In genomic region chr6:1424306-1424927, GRCh38 we compare ENCODE assay signal across 8 cellular contexts. TPM values are rescaled to one million over a fixed set of nuclear protein-coding genes. Genes with fewer than 3 reads are reported as not detected.
DNase-seq lines count a peak whose midpoint lies in the region; ATAC-seq and TF ChIP-seq lines count a peak whose summit lies in the region.

No MANE protein-coding gene starts in this region.

- TF ChIP-seq CTCF in HCT116 (IDR thresholded peaks at IDR 0.05 in 2 of 3, conservative IDR thresholded peaks at IDR 0.05 in 1 of 3; ENCODE audit: borderline replicate concordance in 1 of 3, insufficient read depth in 1 of 3, low read depth in 2 of 3, low read length in 2 of 3) (peak; percentile 61 to 81 (median 80)), RWPE2 (IDR thresholded peaks at IDR 0.05; ENCODE audit: poor library complexity, severe bottlenecking) (peak; percentile 80), endodermal cell (conservative IDR thresholded peaks at IDR 0.05) (peak; percentile 82)

- peak; percentile 64 for TF ChIP-seq RAD21 in HCT116 (IDR thresholded peaks at IDR 0.05; ENCODE audit: low read depth)

- no peaks in the 10 kb centered on the region for H3K9me2 ChIP-seq in HCT116 (ENCODE audit: insufficient read depth)

- H3K9me3 Mint-ChIP-seq in endodermal cell = peaks cover 6% of the 10 kb centered on the region

- peaks cover 4% of the 10 kb centered on the region for H3K4me1 Mint-ChIP-seq in endodermal cell

- no peak overlapping the region for H3K4me3 ChIP-seq in HCT116 (replicated peaks in 1 of 2; ENCODE audit: low read depth in 1 of 2, low read length in 2 of 2)
- H3K4me3 ChIP-seq in RWPE2 (ENCODE audit: severe bottlenecking) = no peak overlapping the region
- no peak overlapping the region for H3K4me3 ChIP-seq in endodermal cell (ENCODE audit: low read length)

- TF ChIP-seq POLR2A in HCT116 (IDR thresholded peaks at IDR 0.05; ENCODE audit: borderline replicate concordance, extremely low read depth, insufficient read depth, insufficient read length) = no peak

- no peak overlapping the region for H3K4me3 Mint-ChIP-seq in endodermal cell

- H4K20me1 ChIP-seq in HCT116 (ENCODE audit: insufficient read depth) = no peaks in the 10 kb centered on the region

- no peaks in the 10 kb centered on the region for H3K36me3 Mint-ChIP-seq in endodermal cell (ENCODE audit: low read depth)

- no peak overlapping the region for H3K27ac Mint-ChIP-seq in endodermal cell

- CTCF ChIA-PET in HCT116 (lab: Charles Lee) = interaction anchor here (0.7 to 5.4 kb wide), 11 partner anchors 12 to 845 kb away, joined by 3 to 29 read pairs (median 5); no protein-coding TSS in a partner anchor

- WGBS in endodermal cell (ENCODE audit: insufficient coverage in 1 of 2, insufficient read length in 1 of 2), 2 experiments = 13 to 42% methylated on average over 9 to 16 of the region's 16 CpGs

- H3K9me3 ChIP-seq in HCT116 (ENCODE audit: control insufficient read depth in 1 of 2, insufficient read depth in 1 of 2, low read depth in 1 of 2, low read length in 2 of 2) (no peaks in the 10 kb centered on the region), RWPE2 (ENCODE audit: severe bottlenecking) (no peaks in the 10 kb centered on the region), endodermal cell (ENCODE audit: control insufficient read depth, low read length) (peaks cover 11% of the 10 kb centered on the region)

- no peak overlapping the region for H3K9ac ChIP-seq in HCT116 (ENCODE audit: low read length)
- no peak overlapping the region for H3K9ac ChIP-seq in endodermal cell (ENCODE audit: extremely low read depth, low read length, poor library complexity, severe bottlenecking)

- POLR2A ChIA-PET in HCT116 (lab: Charles Lee) = no interaction called here

- no peaks in the 10 kb centered on the region for H3K36me3 ChIP-seq in HCT116 (ENCODE audit: control insufficient read depth in 1 of 2, insufficient read depth in 2 of 2, low read length in 2 of 2)
- no peaks in the 10 kb centered on the region for H3K36me3 ChIP-seq in RWPE2 (ENCODE audit: low read depth)
- H3K36me3 ChIP-seq in endodermal cell (ENCODE audit: control insufficient read depth, insufficient read depth, low read length) = no peaks in the 10 kb centered on the region

- ATAC-seq in HCT116 = peak; percentile 99
- ATAC-seq in RWPE2 (ENCODE audit: low read depth) = peak; percentile 86
- no peak for ATAC-seq in activated CD4-positive, CD25-positive, alpha-beta regulatory T cell treated with anti-CD3 and anti-CD28 coated beads, Interleukin-2, amount 50 U/mL, for 24 hours
- ATAC-seq in HG03571 (IDR thresholded peaks at IDR 0.05; ENCODE audit: unreplicated experiment) = no peak
- no peak for ATAC-seq in GM21619 (IDR thresholded peaks at IDR 0.05; ENCODE audit: unreplicated experiment)

- peaks cover 0 to 8% of the 10 kb centered on the region in 2 experiments; a peak in 2 of 4 replicates for H3K4me1 ChIP-seq in HCT116 (ENCODE audit: control insufficient read depth in 1 of 2, insufficient read depth in 2 of 2, low read length in 2 of 2)
- H3K4me1 ChIP-seq in RWPE2 (ENCODE audit: insufficient read depth, poor library complexity, severe bottlenecking) = no peaks in the 10 kb centered on the region
- no peaks in the 10 kb centered on the region for H3K4me1 ChIP-seq in endodermal cell (ENCODE audit: control insufficient read depth, insufficient read depth, low read length)

- BruUV-seq in HCT116 (replicated peaks; lab: Mats Ljungman, UMichigan) = no TSS peak

- H3K27me3 Mint-ChIP-seq in endodermal cell (ENCODE audit: insufficient read depth) = peaks cover 4% of the 10 kb centered on the region

- H3K27me3 ChIP-seq in HCT116 (ENCODE audit: insufficient read depth, low read length) (no peaks in the 10 kb centered on the region), RWPE2 (ENCODE audit: insufficient read depth, poor library complexity, severe bottlenecking) (no peaks in the 10 kb centered on the region), endodermal cell (ENCODE audit: control insufficient read depth, insufficient read depth, low read length, poor library complexity, severe bottlenecking) (no peaks in the 10 kb centered on the region)

- H3K27ac ChIP-seq in HCT116 (ENCODE audit: low read depth, low read length) (no peak overlapping the region), RWPE2 (ENCODE audit: poor library complexity, severe bottlenecking) (no peak overlapping the region), endodermal cell (ENCODE audit: low read depth, low read length) (no peak overlapping the region)

- RAD21 ChIA-PET in HCT116 (lab: Charles Lee; ENCODE audit: low non-redundant PET in 1 of 2, low total read pairs in 2 of 2, uncharacterized antibody in 2 of 2, unreplicated experiment in 2 of 2) = interaction anchor here in 1 of 2 experiments (1.0 kb wide), 1 partner anchor 12 kb away, joined by 3 read pairs; no protein-coding TSS in a partner anchor

- intact Hi-C loops in HCT116 (cut with micrococcal nuclease) = loop anchor here (10.0 kb wide), 1 partner anchor 510 kb away; no protein-coding TSS in a partner anchor

- DNase-seq in DMS53 treated with DMSO at 0.1 percent for 48 hours (lab: John Stamatoyannopoulos, UW; ENCODE audit: unreplicated experiment) = peak; percentile 1
- peak; percentile 60 for DNase-seq in HCT116 (ENCODE audit: low read depth, low spot score)
- no peak for DNase-seq in RWPE2 (ENCODE audit: low spot score)
- DNase-seq in endodermal cell = peak; percentile 88
- peak; percentile 58 for DNase-seq in mucosa of gallbladder (ENCODE audit: low spot score)

- no peaks in the 10 kb centered on the region for H3K79me2 ChIP-seq in HCT116 (ENCODE audit: insufficient read depth, low read length)

- peak overlapping the region; percentile 45 for H3K4me2 ChIP-seq in HCT116 (ENCODE audit: low read length)

- peak overlapping the region; percentile 39 for H2AFZ ChIP-seq in HCT116 (ENCODE audit: low read depth, low read length, poor library complexity, severe bottlenecking)

TF ChIP-seq in HCT116, 20 proteins besides CTCF, POLR2A, EP300 and RAD21:
- TF ChIP-seq ATF3 (IDR thresholded peaks at IDR 0.05) (no peak), TCF7L2 (IDR thresholded peaks at IDR 0.05; ENCODE audit: borderline replicate concordance, extremely low read depth, insufficient read depth, insufficient read length) (no peak), ZNF274 (IDR thresholded peaks at IDR 0.05; ENCODE audit: low read depth, low read length) (no peak), CBX3 (IDR thresholded peaks at IDR 0.05; ENCODE audit: low read depth) (peak; percentile 41), REST (IDR thresholded peaks at IDR 0.05; ENCODE audit: low read depth) (peak; percentile 9; the same call in 1 of the 2 replicates), SRF (IDR thresholded peaks at IDR 0.05; ENCODE audit: low read depth) (no peak), YY1 (IDR thresholded peaks at IDR 0.05; ENCODE audit: extremely low read depth, insufficient replicate concordance, low read depth, low read length) (no peak), EZH2 (IDR thresholded peaks at IDR 0.05) (no peak), EZH2phosphoT487 (IDR thresholded peaks at IDR 0.05; ENCODE audit: borderline replicate concordance) (no peak), SP1 (IDR thresholded peaks at IDR 0.05; ENCODE audit: low read depth) (0 out of 2 replicates have a peak, but pooled peaks have one; percentile 6)

RNA-seq across cellular contexts. Expression of gene FOXF2, which starts 35.0 kb away (rescaled TPM):
- total RNA-seq in HCT116 (2021; ENCODE audit: unreplicated experiment) (not detected), endodermal cell (under 1 TPM in 1 of 2 donors, not detected in 1; 0.11 TPM), mucosa of gallbladder (3.6 TPM)
- polyA plus RNA-seq in HCT116 (2012) = not detected in 2 replicates
- 0.43 TPM for polyA plus RNA-seq in endodermal cell (2013, experiment 1 of 2)
- 0.46 TPM for polyA plus RNA-seq in endodermal cell (2013, experiment 2 of 2)

Comparison
In these comparisons a context has a peak if more than half of its experiments do, and no peak if none do; other contexts are left out.
1. ATAC-seq: peak in HCT116 (single experiment) and RWPE2 (single experiment); none in activated CD4-positive, CD25-positive, alpha-beta regulatory T cell treated with anti-CD3 and anti-CD28 coated beads, Interleukin-2, amount 50 U/mL, for 24 hours (0 of 2), HG03571 (single experiment) and GM21619 (single experiment).
2. Peak in every context shown above with its lines, with median percentiles within 50 percentile points of each other: CTCF ChIP-seq.